12 cellular contexts compared by ENCODE assay signal in genomic region chr4:89100853-89101252, GRCh38. TPM values are rescaled to one million over a fixed set of nuclear protein-coding genes. Genes with fewer than 3 reads are reported as not detected.
DNase-seq lines count a peak whose midpoint lies in the region; ATAC-seq and TF ChIP-seq lines count a peak whose summit lies in the region.
"Had no signal": no experiment of that assay in that cellular context is flagged by ENCODE, and none has a peak within 500 bp of the region (broad histone marks: within the 10 kb centered on the region; RNA-seq: fewer than 3 reads in every experiment).

No MANE protein-coding gene starts in this region.

- BruUV-seq in MCF 10A (replicated peaks; lab: Mats Ljungman, UMichigan) = no TSS peak

- H3K36me3 Mint-ChIP-seq in activated CD4-positive, alpha-beta T cell treated with anti-CD3 and anti-CD28 coated beads for 36 hours (ENCODE audit: low read depth) = no peaks in the 10 kb centered on the region
- no peaks in the 10 kb centered on the region for H3K36me3 Mint-ChIP-seq in activated T-helper 17 cell treated with anti-CD3 and anti-CD28 coated beads, Interleukin-2, amount 50 U/mL, for 72 hours (ENCODE audit: low read depth)
- no peaks in the 10 kb centered on the region for H3K36me3 Mint-ChIP-seq in MCF 10A (ENCODE audit: insufficient read depth, unreplicated experiment)

- H3K27ac Mint-ChIP-seq in activated CD4-positive, alpha-beta T cell treated with anti-CD3 and anti-CD28 coated beads for 36 hours = peak overlapping the region; percentile 44
- H3K27ac Mint-ChIP-seq in activated T-helper 17 cell treated with anti-CD3 and anti-CD28 coated beads, Interleukin-2, amount 50 U/mL, for 72 hours = peak overlapping the region; percentile 76
- no peak overlapping the region for H3K27ac Mint-ChIP-seq in MCF 10A (ENCODE audit: low read depth, unreplicated experiment)
- H3K27ac Mint-ChIP-seq: effector memory CD8-positive, alpha-beta T cell had no signal

- H3K4me3 Mint-ChIP-seq in activated CD4-positive, alpha-beta T cell treated with anti-CD3 and anti-CD28 coated beads for 36 hours = no peak overlapping the region
- H3K4me3 Mint-ChIP-seq in activated T-helper 17 cell treated with anti-CD3 and anti-CD28 coated beads, Interleukin-2, amount 50 U/mL, for 72 hours = peak overlapping the region; percentile 34
- H3K4me3 Mint-ChIP-seq in MCF 10A (ENCODE audit: unreplicated experiment) = no peak overlapping the region
- H3K4me3 Mint-ChIP-seq: effector memory CD8-positive, alpha-beta T cell had no signal

- DNase-seq in activated CD4-positive, alpha-beta T cell treated with anti-CD3 and anti-CD28 coated beads for 36 hours = no peak
- no peak for DNase-seq in activated CD4-positive, alpha-beta T cell treated with anti-CD3 and anti-CD28 coated beads for 4 hours
- no peak for DNase-seq in Right ventricle myocardium superior
- no peak for DNase-seq in MCF 10A (ENCODE audit: unreplicated experiment)
- DNase-seq in UCSD-AML1 (lab: John Stamatoyannopoulos, UW; ENCODE audit: unreplicated experiment) = no peak
- DNase-seq: effector memory CD8-positive, alpha-beta T cell; GOT3; NCI-H1092; T-helper 9 cell had no signal

- CTCF ChIA-PET in activated CD4-positive, alpha-beta T cell treated with anti-CD3 and anti-CD28 coated beads for 36 hours (lab: Charles Lee) = interaction anchor here (0.6 kb wide), 1 partner anchor 77 kb away, joined by 3 read pairs; no protein-coding TSS in a partner anchor
- CTCF ChIA-PET in MCF 10A (lab: Yijun Ruan, JAX) = no interaction called here

- intact Hi-C loops in activated CD4-positive, alpha-beta T cell treated with anti-CD3 and anti-CD28 coated beads for 36 hours (cut with DNase I, micrococcal nuclease) = loop anchor here (1.0 to 5.0 kb wide), 4 partner anchors 20 to 566 kb away; no protein-coding TSS in a partner anchor
- intact Hi-C loops in Right ventricle myocardium superior (cut with DNase I) = no loop called here
- intact Hi-C loops in MCF 10A (cut with micrococcal nuclease) = no loop called here

- peak; percentile 20 for ATAC-seq in activated CD4-positive, alpha-beta T cell treated with anti-CD3 and anti-CD28 coated beads for 36 hours
- ATAC-seq in GM21381 (IDR thresholded peaks at IDR 0.05; ENCODE audit: unreplicated experiment) (peak; percentile 12), HG02884 (IDR thresholded peaks at IDR 0.05; ENCODE audit: unreplicated experiment) (peak; percentile 0), Right ventricle myocardium superior (ENCODE audit: poor library complexity) (no peak)
- ATAC-seq in activated T-helper 17 cell treated with anti-CD3 and anti-CD28 coated beads, Interleukin-2, amount 50 U/mL, for 72 hours (replicated peaks) = no peak
- ATAC-seq: effector memory CD8-positive, alpha-beta T cell had no signal

- TF ChIP-seq CTCF in MCF 10A (IDR thresholded peaks at IDR 0.05; ENCODE audit: unreplicated experiment) = no peak

- H3K9me3 Mint-ChIP-seq in activated CD4-positive, alpha-beta T cell treated with anti-CD3 and anti-CD28 coated beads for 36 hours (ENCODE audit: low read depth) = no peaks in the 10 kb centered on the region
- no peaks in the 10 kb centered on the region for H3K9me3 Mint-ChIP-seq in activated T-helper 17 cell treated with anti-CD3 and anti-CD28 coated beads, Interleukin-2, amount 50 U/mL, for 72 hours
- no peaks in the 10 kb centered on the region for H3K9me3 Mint-ChIP-seq in MCF 10A (ENCODE audit: unreplicated experiment)
- H3K9me3 Mint-ChIP-seq: effector memory CD8-positive, alpha-beta T cell had no signal

- POLR2A ChIA-PET in activated CD4-positive, alpha-beta T cell treated with anti-CD3 and anti-CD28 coated beads for 36 hours (lab: Charles Lee) = no interaction called here
- POLR2A ChIA-PET in MCF 10A (lab: Yijun Ruan, JAX) = no interaction called here

- H3K27me3 Mint-ChIP-seq in activated CD4-positive, alpha-beta T cell treated with anti-CD3 and anti-CD28 coated beads for 36 hours = peaks cover 2% of the 10 kb centered on the region
- peaks cover 8% of the 10 kb centered on the region for H3K27me3 Mint-ChIP-seq in activated T-helper 17 cell treated with anti-CD3 and anti-CD28 coated beads, Interleukin-2, amount 50 U/mL, for 72 hours
- no peaks in the 10 kb centered on the region for H3K27me3 Mint-ChIP-seq in MCF 10A (ENCODE audit: insufficient read depth, unreplicated experiment)

- peaks cover 21% of the 10 kb centered on the region for H3K4me1 Mint-ChIP-seq in activated CD4-positive, alpha-beta T cell treated with anti-CD3 and anti-CD28 coated beads for 36 hours
- H3K4me1 Mint-ChIP-seq in activated T-helper 17 cell treated with anti-CD3 and anti-CD28 coated beads, Interleukin-2, amount 50 U/mL, for 72 hours = peaks cover 10% of the 10 kb centered on the region
- no peaks in the 10 kb centered on the region for H3K4me1 Mint-ChIP-seq in MCF 10A (ENCODE audit: insufficient read depth, unreplicated experiment)

RNA-seq across cellular contexts. Expression of gene TIGD2, which starts 10.5 kb away (rescaled TPM):
- total RNA-seq in activated CD4-positive, alpha-beta T cell treated with anti-CD3 and anti-CD28 coated beads for 36 hours = 1 to 10 TPM; 2.1 to 2.3 TPM
- total RNA-seq in activated T-helper 17 cell treated with anti-CD3 and anti-CD28 coated beads, Interleukin-2, amount 50 U/mL, for 72 hours = 1 to 10 TPM; 1.1 to 2.6 TPM
- total RNA-seq in Right ventricle myocardium superior (2.4 TPM), MCF 10A (2022) (15.1 and 15.5 TPM in 2 replicates)

RNA-seq across cellular contexts. Expression of gene FAM13A, which starts 43.9 kb away (rescaled TPM):
- 1 to 10 TPM; 5.0 to 5.1 TPM for total RNA-seq in activated CD4-positive, alpha-beta T cell treated with anti-CD3 and anti-CD28 coated beads for 36 hours
- 10 to 100 TPM in 1 of 2 donors, 1 to 10 TPM in 1; 6.7 to 91.4 TPM for total RNA-seq in activated T-helper 17 cell treated with anti-CD3 and anti-CD28 coated beads, Interleukin-2, amount 50 U/mL, for 72 hours
- total RNA-seq in Right ventricle myocardium superior = 18.0 TPM
- 10.0 and 11.1 TPM in 2 replicates for total RNA-seq in MCF 10A (2022)

Comparison
In these comparisons a context has a peak if more than half of its experiments do, and no peak if none do; other contexts are left out.
1. ATAC-seq: peak in activated CD4-positive, alpha-beta T cell treated with anti-CD3 and anti-CD28 coated beads for 36 hours (single experiment), GM21381 (single experiment) and HG02884 (single experiment); none in activated T-helper 17 cell treated with anti-CD3 and anti-CD28 coated beads, Interleukin-2, amount 50 U/mL, for 72 hours (single experiment) and Right ventricle myocardium superior (single experiment).
2. intact Hi-C loops: an anchor here in activated CD4-positive, alpha-beta T cell treated with anti-CD3 and anti-CD28 coated beads for 36 hours (1.0 to 5.0 kb wide); none called in Right ventricle myocardium superior and MCF 10A.